Comparison of ENCODE assay signal across 9 cellular contexts in genomic region chr16:24834459-24835335, GRCh38. TPM values are rescaled to one million over a fixed set of nuclear protein-coding genes. Genes with fewer than 3 reads are reported as not detected.
DNase-seq lines count a peak whose midpoint lies in the region; ATAC-seq and TF ChIP-seq lines count a peak whose summit lies in the region.
"Had no signal": no experiment of that assay in that cellular context is flagged by ENCODE, and none has a peak within 500 bp of the region (broad histone marks: within the 10 kb centered on the region; RNA-seq: fewer than 3 reads in every experiment).

No MANE protein-coding gene starts in this region.

- in situ Hi-C loops in Caki2 (cut with HindIII; ENCODE audit: low pct_unique_long_range_greater_than_20kb, low sequenced_read_pairs) = no loop called here

- no peak overlapping the region for H3K4me3 ChIP-seq in HL-60 (replicated peaks; ENCODE audit: insufficient read depth, low read length)
- H3K4me3 ChIP-seq in right cardiac atrium (ENCODE audit: low read length) = no peak overlapping the region

- DNase-seq in Caki2 (ENCODE audit: low read depth) = peak; percentile 60
- peak in 1 of 2 experiments; percentile 30 for DNase-seq in HL-60 (ENCODE audit: low read depth in 1 of 2, low spot score in 1 of 2)
- no peak for DNase-seq in right cardiac atrium
- no peak for DNase-seq in NCI-H774 (lab: John Stamatoyannopoulos, UW)
- no peak for DNase-seq in NCI-H128 (lab: John Stamatoyannopoulos, UW; ENCODE audit: unreplicated experiment)

- H3K27me3 ChIP-seq in HL-60 (ENCODE audit: insufficient read depth, poor library complexity, severe bottlenecking) (no peaks in the 10 kb centered on the region), right cardiac atrium (ENCODE audit: control insufficient read depth, insufficient read depth) (no peaks in the 10 kb centered on the region)

- peak; percentile 78 for ATAC-seq in SK-N-SH treated with all-trans-retinoic acid at 6 μM for 48 hours
- peak; percentile 38 to 56 for ATAC-seq in right cardiac atrium
- ATAC-seq in HG02571 (IDR thresholded peaks at IDR 0.05; ENCODE audit: unreplicated experiment) = no peak
- no peak for ATAC-seq in GM19023 (IDR thresholded peaks at IDR 0.05; ENCODE audit: unreplicated experiment)

- H3K27ac ChIP-seq in HL-60 (replicated peaks) (no peak overlapping the region), right cardiac atrium (ENCODE audit: low read length) (no peak overlapping the region)

- intact Hi-C loops in right cardiac atrium (cut with DNase I) = no loop called here

- peak; percentile 26 for TF ChIP-seq CTCF in HL-60 (IDR thresholded peaks at IDR 0.05; ENCODE audit: insufficient read depth, low read length)

- peaks cover 2% of the 10 kb centered on the region for H3K4me1 ChIP-seq in right cardiac atrium (ENCODE audit: control insufficient read depth, insufficient read depth, low read length)

- 57% methylated on average over 7 of the region's 7 CpGs for WGBS in right cardiac atrium

- no peaks in the 10 kb centered on the region for H3K9me3 ChIP-seq in right cardiac atrium (ENCODE audit: control insufficient read depth, low read length)

TF ChIP-seq in SK-N-SH treated with all-trans-retinoic acid at 6 μM for 48 hours, 23 proteins besides CTCF, POLR2A, EP300 and RAD21:
- TF ChIP-seq ESRRG (CRISPR knock-in tag; IDR thresholded peaks at IDR 0.05) = no peak
- TF ChIP-seq OSR1 (CRISPR knock-in tag; IDR thresholded peaks at IDR 0.05) = no peak
- TF ChIP-seq GLIS3 (CRISPR knock-in tag; IDR thresholded peaks at IDR 0.05) = no peak
- TF ChIP-seq ZFP3 (CRISPR knock-in tag; IDR thresholded peaks at IDR 0.05) = no peak
- no peak for TF ChIP-seq ISL1 (CRISPR knock-in tag; IDR thresholded peaks at IDR 0.05)
- no peak for TF ChIP-seq ZFP30 (CRISPR knock-in tag; IDR thresholded peaks at IDR 0.05)
- no peak for TF ChIP-seq CSRNP3 (CRISPR knock-in tag; IDR thresholded peaks at IDR 0.05)
- TF ChIP-seq TCF4 (CRISPR knock-in tag; IDR thresholded peaks at IDR 0.05; ENCODE audit: borderline replicate concordance) = no peak
- no peak for TF ChIP-seq TOX (CRISPR knock-in tag; IDR thresholded peaks at IDR 0.05; ENCODE audit: borderline replicate concordance)
- no peak for TF ChIP-seq ZNF565 (CRISPR knock-in tag; conservative IDR thresholded peaks at IDR 0.05; ENCODE audit: low read depth)
- TF ChIP-seq ZNF8 (CRISPR knock-in tag; IDR thresholded peaks at IDR 0.05) = no peak
- TF ChIP-seq ZC3H10 (CRISPR knock-in tag; IDR thresholded peaks at IDR 0.05) = no peak

RNA-seq across cellular contexts. Expression of gene SLC5A11, which starts 11.1 kb away (rescaled TPM):
- total RNA-seq in Caki2 (2014; rRNA removed; shearing (Covaris generic); ENCODE audit: low replicate concordance) = not detected in 2 replicates
- not detected for total RNA-seq in right cardiac atrium
- 0.02 TPM for polyA plus RNA-seq in right cardiac atrium
- total RNA-seq: urinary bladder had no signal

Comparison
In these comparisons a context has a peak if more than half of its experiments do, and no peak if none do; other contexts are left out.
1. ATAC-seq: peak in SK-N-SH treated with all-trans-retinoic acid at 6 μM for 48 hours (single experiment) and right cardiac atrium (2 of 2); none in HG02571 (single experiment) and GM19023 (single experiment).